In the genomic region with DNA sequence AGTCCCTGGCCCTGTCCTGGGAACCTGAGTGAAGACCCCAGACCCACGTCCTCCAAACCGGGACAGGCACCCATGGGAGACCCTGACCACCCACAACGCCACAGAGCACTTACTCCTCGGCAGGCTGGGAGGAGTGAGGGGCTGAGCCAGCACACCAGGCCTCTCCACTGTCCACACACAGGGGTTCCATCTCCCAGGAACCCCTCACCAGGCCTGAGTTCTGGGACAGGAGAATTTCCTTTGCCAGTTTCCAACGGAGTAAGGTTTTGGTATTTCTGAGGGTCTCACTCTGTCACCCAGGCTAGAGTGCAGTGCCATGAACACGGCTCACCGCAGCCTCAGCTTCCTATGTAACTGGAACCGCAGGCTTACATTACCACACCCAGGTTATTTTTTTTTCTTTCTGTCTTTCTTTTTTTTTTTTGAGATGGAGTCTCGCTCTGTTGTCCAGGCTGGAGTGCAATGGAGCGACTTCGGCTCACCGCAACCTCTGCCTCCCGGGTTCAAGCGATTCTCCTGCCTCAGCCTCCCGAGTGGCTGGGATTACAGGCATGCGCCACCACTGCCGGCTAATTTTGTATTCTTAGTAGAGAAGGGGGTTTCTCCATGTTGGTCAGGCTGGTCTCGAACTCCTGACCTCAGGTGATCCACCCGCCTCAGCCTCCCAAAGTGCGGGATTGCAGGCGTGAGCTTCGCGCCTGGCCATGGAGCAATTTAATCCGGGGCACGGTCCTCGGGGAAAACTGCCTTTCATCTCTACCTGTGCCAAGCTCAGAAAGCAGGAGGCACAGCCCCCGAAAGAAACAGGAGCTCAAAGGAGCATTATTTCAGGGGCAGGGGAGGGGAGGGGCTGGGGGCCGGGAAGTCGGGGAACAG, we compare ENCODE assay signal across 8 cellular contexts. TPM values are rescaled to one million over a fixed set of nuclear protein-coding genes. Genes with fewer than 3 reads are reported as not detected.
DNase-seq lines count a peak whose midpoint lies in the region; ATAC-seq, FAIRE-seq and TF ChIP-seq lines count a peak whose summit lies in the region.

No MANE protein-coding gene starts in this region.

- peaks cover 9% of the 10 kb centered on the region for H3K79me2 ChIP-seq in keratinocyte (ENCODE audit: control insufficient read depth, insufficient read depth, low read length)

- peak overlapping the region; percentile 80 for H3K4me2 ChIP-seq in keratinocyte (ENCODE audit: control insufficient read depth, extremely low read depth, insufficient read depth, low read depth, low read length)

- ATAC-seq in activated CD8-positive, alpha-beta memory T cell treated with anti-CD3 and anti-CD28 coated beads, Interleukin-2, amount 10 ng/mL, durations not matched to agents 7 days and 5 days: no peak
- ATAC-seq in thoracic aorta (ENCODE audit: insufficient number of reproducible peaks, low FRiP score, low read depth) (no peak), GM18867 (IDR thresholded peaks at IDR 0.05; ENCODE audit: unreplicated experiment) (no peak)

- H3K27me3 Mint-ChIP-seq in activated CD8-positive, alpha-beta memory T cell treated with anti-CD3 and anti-CD28 coated beads, Interleukin-2, amount 10 ng/mL, durations not matched to agents 7 days and 5 days: peaks cover 5% of the 10 kb centered on the region

- peak overlapping the region; percentile 87 for H3K9ac ChIP-seq in adipocyte (ENCODE audit: low read length)
- no peak overlapping the region for H3K9ac ChIP-seq in keratinocyte (ENCODE audit: control insufficient read depth, extremely low read depth, insufficient read depth, low read length)

- dilution Hi-C loops in keratinocyte (cut with MboI; ENCODE audit: extremely low pct_ligation_motif_present, low sequenced_read_pairs): no loop called here

- peak overlapping the region; percentile 58 for H3K4me3 Mint-ChIP-seq in activated CD8-positive, alpha-beta memory T cell treated with anti-CD3 and anti-CD28 coated beads, Interleukin-2, amount 10 ng/mL, durations not matched to agents 7 days and 5 days

- H3K36me3 Mint-ChIP-seq in activated CD8-positive, alpha-beta memory T cell treated with anti-CD3 and anti-CD28 coated beads, Interleukin-2, amount 10 ng/mL, durations not matched to agents 7 days and 5 days: peaks cover 1% of the 10 kb centered on the region

- peaks cover 3% of the 10 kb centered on the region for H3K4me1 ChIP-seq in adipocyte (ENCODE audit: control insufficient read depth, insufficient read depth, low read length)
- H3K4me1 ChIP-seq in keratinocyte (ENCODE audit: control insufficient read depth, extremely low read depth, insufficient read depth, low read length): peaks cover 16% of the 10 kb centered on the region
- H3K4me1 ChIP-seq in thoracic aorta (ENCODE audit: control insufficient read depth in 1 of 2, low read depth in 2 of 2): peaks cover 9 to 31% of the 10 kb centered on the region in 2 donors
- no peaks in the 10 kb centered on the region for H3K4me1 ChIP-seq in BE2C

- peak overlapping the region; percentile 69 for H3K27ac Mint-ChIP-seq in activated CD8-positive, alpha-beta memory T cell treated with anti-CD3 and anti-CD28 coated beads, Interleukin-2, amount 10 ng/mL, durations not matched to agents 7 days and 5 days

- H3K4me3 ChIP-seq in adipocyte (ENCODE audit: low read length) (peak overlapping the region; percentile 83), keratinocyte (ENCODE audit: control insufficient read depth in 2 of 3, extremely low read depth in 1 of 3, insufficient read depth in 2 of 3, low read depth in 1 of 3, low read length in 3 of 3) (peak overlapping the region; percentile 73 to 82 (median 81)), thoracic aorta (peak overlapping the region; percentile 84), BE2C (ENCODE audit: low read depth, low read length) (no peak overlapping the region)

- no peak for TF ChIP-seq CTCF in keratinocyte (optimal IDR thresholded peaks at IDR 0.05 in 1 of 3, IDR thresholded peaks at IDR 0.05 in 1 of 3, conservative IDR thresholded peaks at IDR 0.05 in 1 of 3; ENCODE audit: extremely low read depth in 1 of 3, insufficient read depth in 2 of 3, low read length in 3 of 3)
- no peak for TF ChIP-seq CTCF in thoracic aorta (IDR thresholded peaks at IDR 0.05)
- no peak for TF ChIP-seq CTCF in BE2C (IDR thresholded peaks at IDR 0.05; ENCODE audit: low read depth, low read length)

- H3K4me1 Mint-ChIP-seq in activated CD8-positive, alpha-beta memory T cell treated with anti-CD3 and anti-CD28 coated beads, Interleukin-2, amount 10 ng/mL, durations not matched to agents 7 days and 5 days: peaks cover 20% of the 10 kb centered on the region

- no peak overlapping the region for H2AFZ ChIP-seq in keratinocyte (ENCODE audit: control insufficient read depth, low read length)

- DNase-seq in activated CD8-positive, alpha-beta memory T cell treated with anti-CD3 and anti-CD28 coated beads, Interleukin-2, amount 10 ng/mL, durations not matched to agents 7 days and 5 days: peak; percentile 47
- no peak for DNase-seq in activated CD8-positive, alpha-beta memory T cell treated with anti-CD3 and anti-CD28 coated beads, Interleukin-2, amount 50 U/mL, for 48 hours
- DNase-seq in adipocyte (ENCODE audit: low read depth) (no peak), keratinocyte (ENCODE audit: low read depth, low spot score) (no peak), thoracic aorta (ENCODE audit: low spot score) (no peak), BE2C (no peak), RKO (ENCODE audit: low spot score) (no peak)

- H3K27me3 ChIP-seq in adipocyte (replicated peaks; ENCODE audit: control insufficient read depth, insufficient read depth, low read length) (no peaks in the 10 kb centered on the region), keratinocyte (ENCODE audit: control insufficient read depth, extremely low read depth, insufficient read depth, low read length) (no peaks in the 10 kb centered on the region), thoracic aorta (replicated peaks; ENCODE audit: insufficient read depth) (no peaks in the 10 kb centered on the region), BE2C (no peaks in the 10 kb centered on the region)

- H3K9me3 ChIP-seq in adipocyte (ENCODE audit: control insufficient read depth, low read length) (no peaks in the 10 kb centered on the region), keratinocyte (ENCODE audit: control insufficient read depth, low read depth, low read length) (no peaks in the 10 kb centered on the region), thoracic aorta (no peaks in the 10 kb centered on the region), BE2C (no peaks in the 10 kb centered on the region)

- no peak for FAIRE-seq in keratinocyte (lab: Jason Lieb, UNC)

- CTCF ChIA-PET in activated CD8-positive, alpha-beta memory T cell treated with anti-CD3 and anti-CD28 coated beads, Interleukin-2, amount 10 ng/mL, durations not matched to agents 7 days and 5 days (lab: Charles Lee): interaction anchor here (1.3 kb wide), 2 partner anchors 10 to 28 kb away, joined by 4 to 5 read pairs; partner anchors contain the start of genes AXIN1 and MRPL28

- no peak overlapping the region for H3K27ac ChIP-seq in keratinocyte (ENCODE audit: control insufficient read depth, insufficient read depth, low read length)
- no peak overlapping the region for H3K27ac ChIP-seq in thoracic aorta

- no peaks in the 10 kb centered on the region for H3K9me3 Mint-ChIP-seq in activated CD8-positive, alpha-beta memory T cell treated with anti-CD3 and anti-CD28 coated beads, Interleukin-2, amount 10 ng/mL, durations not matched to agents 7 days and 5 days (ENCODE audit: low read depth)

- H3K9me1 ChIP-seq in keratinocyte (ENCODE audit: control insufficient read depth, extremely low read depth, insufficient read depth, low read length): no peaks in the 10 kb centered on the region

- H3K36me3 ChIP-seq in adipocyte (ENCODE audit: control insufficient read depth, insufficient read depth, low read length, severe bottlenecking) (peaks cover 11% of the 10 kb centered on the region), keratinocyte (ENCODE audit: control insufficient read depth in 2 of 2, extremely low read depth in 1 of 2, insufficient read depth in 2 of 2, low read length in 2 of 2) (peaks cover 0 to 10% of the 10 kb centered on the region in 2 experiments), thoracic aorta (peaks cover 20% of the 10 kb centered on the region), BE2C (no peaks in the 10 kb centered on the region; the same call in none of the 2 replicates)

- H4K20me1 ChIP-seq in keratinocyte (ENCODE audit: control insufficient read depth, extremely low read depth, insufficient read depth, low read length): no peaks in the 10 kb centered on the region

RNA-seq across cellular contexts. Expression of gene PGAP6, which starts 1.6 kb away (rescaled TPM):
- 10 to 100 TPM; 46.6 to 50.4 TPM for total RNA-seq in activated CD8-positive, alpha-beta memory T cell treated with anti-CD3 and anti-CD28 coated beads, Interleukin-2, amount 10 ng/mL, durations not matched to agents 7 days and 5 days
- polyA plus RNA-seq in keratinocyte: 25.5 to 47.7 TPM (median 46.7 TPM) in 3 replicates
- 11.1 TPM for polyA plus RNA-seq in keratinocyte (2011; ENCODE audit: low read depth)
- 31.2 and 69.0 TPM in 2 replicates for polyA plus RNA-seq in keratinocyte (2011; cell fraction: cytosol; rRNA removed)
- 73.9 and 87.9 TPM in 2 replicates for polyA plus RNA-seq in keratinocyte (2011; cell fraction: nucleus; rRNA removed)
- polyA plus RNA-seq in keratinocyte (2012; ENCODE audit: low replicate concordance): 17.3 and 45.4 TPM in 2 replicates
- polyA minus RNA-seq in keratinocyte: 59.0 to 184 TPM (median 84.8 TPM) in 3 replicates
- 97.6 TPM for polyA minus RNA-seq in keratinocyte (2011; cell fraction: cytosol; rRNA and poly(A)+ RNA removed)
- 39.6 and 42.3 TPM in 2 replicates for polyA minus RNA-seq in keratinocyte (2011; cell fraction: nucleus; rRNA and poly(A)+ RNA removed)
- 10 to 100 TPM; 38.7 to 55.4 TPM for total RNA-seq in thoracic aorta
- 137 TPM for polyA plus RNA-seq in BE2C (2012; ENCODE audit: insufficient read depth, insufficient read length, low read depth)

RNA-seq across cellular contexts. Expression of gene MRPL28, which starts 9.9 kb away (rescaled TPM):
- total RNA-seq in activated CD8-positive, alpha-beta memory T cell treated with anti-CD3 and anti-CD28 coated beads, Interleukin-2, amount 10 ng/mL, durations not matched to agents 7 days and 5 days: 10 to 100 TPM; 89.0 to 90.7 TPM
- 115 to 142 TPM (median 128 TPM) in 3 replicates for polyA plus RNA-seq in keratinocyte
- polyA plus RNA-seq in keratinocyte (2011; ENCODE audit: low read depth): 15.8 TPM
- 91.8 and 171 TPM in 2 replicates for polyA plus RNA-seq in keratinocyte (2011; cell fraction: cytosol; rRNA removed)
- polyA plus RNA-seq in keratinocyte (2011; cell fraction: nucleus; rRNA removed): 77.5 and 95.9 TPM in 2 replicates
- 49.9 and 148 TPM in 2 replicates for polyA plus RNA-seq in keratinocyte (2012; ENCODE audit: low replicate concordance)
- 50.2 to 87.3 TPM (median 56.9 TPM) in 3 replicates for polyA minus RNA-seq in keratinocyte
- 83.3 TPM for polyA minus RNA-seq in keratinocyte (2011; cell fraction: cytosol; rRNA and poly(A)+ RNA removed)
- 23.4 and 27.0 TPM in 2 replicates for polyA minus RNA-seq in keratinocyte (2011; cell fraction: nucleus; rRNA and poly(A)+ RNA removed)
- total RNA-seq in thoracic aorta: 10 to 100 TPM; 33.2 to 59.2 TPM
- polyA plus RNA-seq in BE2C (2012; ENCODE audit: insufficient read depth, insufficient read length, low read depth): 231 TPM

RNA-seq across cellular contexts. Expression of gene NME4, which starts 16.8 kb away (rescaled TPM):
- total RNA-seq in activated CD8-positive, alpha-beta memory T cell treated with anti-CD3 and anti-CD28 coated beads, Interleukin-2, amount 10 ng/mL, durations not matched to agents 7 days and 5 days: 1 to 10 TPM; 6.7 to 7.0 TPM
- 140 to 246 TPM (median 141 TPM) in 3 replicates for polyA plus RNA-seq in keratinocyte
- polyA plus RNA-seq in keratinocyte (2011; ENCODE audit: low read depth): 14.3 TPM
- polyA plus RNA-seq in keratinocyte (2011; cell fraction: cytosol; rRNA removed): 135 and 258 TPM in 2 replicates
- polyA plus RNA-seq in keratinocyte (2011; cell fraction: nucleus; rRNA removed): 64.4 and 78.5 TPM in 2 replicates
- 69.8 and 219 TPM in 2 replicates for polyA plus RNA-seq in keratinocyte (2012; ENCODE audit: low replicate concordance)
- polyA minus RNA-seq in keratinocyte: 73.3 to 166 TPM (median 132 TPM) in 3 replicates
- 233 TPM for polyA minus RNA-seq in keratinocyte (2011; cell fraction: cytosol; rRNA and poly(A)+ RNA removed)
- 24.5 and 31.2 TPM in 2 replicates for polyA minus RNA-seq in keratinocyte (2011; cell fraction: nucleus; rRNA and poly(A)+ RNA removed)
- 10 to 100 TPM; 68.7 to 91.2 TPM for total RNA-seq in thoracic aorta
- polyA plus RNA-seq in BE2C (2012; ENCODE audit: insufficient read depth, insufficient read length, low read depth): 507 TPM

RNA-seq across cellular contexts. Expression of gene DECR2, which starts 21.5 kb away (rescaled TPM):
- total RNA-seq in activated CD8-positive, alpha-beta memory T cell treated with anti-CD3 and anti-CD28 coated beads, Interleukin-2, amount 10 ng/mL, durations not matched to agents 7 days and 5 days: 1 to 10 TPM; 5.9 to 6.3 TPM
- polyA plus RNA-seq in keratinocyte: 14.2 to 28.1 TPM (median 18.8 TPM) in 3 replicates
- 3.4 TPM for polyA plus RNA-seq in keratinocyte (2011; ENCODE audit: low read depth)
- polyA plus RNA-seq in keratinocyte (2011; cell fraction: cytosol; rRNA removed): 11.2 and 27.9 TPM in 2 replicates
- 49.1 and 72.8 TPM in 2 replicates for polyA plus RNA-seq in keratinocyte (2011; cell fraction: nucleus; rRNA removed)
- polyA plus RNA-seq in keratinocyte (2012; ENCODE audit: low replicate concordance): 18.5 and 22.1 TPM in 2 replicates
- 11.0 to 15.0 TPM (median 14.6 TPM) in 3 replicates for polyA minus RNA-seq in keratinocyte
- 36.4 TPM for polyA minus RNA-seq in keratinocyte (2011; cell fraction: cytosol; rRNA and poly(A)+ RNA removed)
- polyA minus RNA-seq in keratinocyte (2011; cell fraction: nucleus; rRNA and poly(A)+ RNA removed): 16.1 and 16.4 TPM in 2 replicates
- 10 to 100 TPM; 24.1 to 25.6 TPM for total RNA-seq in thoracic aorta
- 11.6 TPM for polyA plus RNA-seq in BE2C (2012; ENCODE audit: insufficient read depth, insufficient read length, low read depth)

RNA-seq across cellular contexts. Expression of gene AXIN1, which starts 27.7 kb away (rescaled TPM):
- total RNA-seq in activated CD8-positive, alpha-beta memory T cell treated with anti-CD3 and anti-CD28 coated beads, Interleukin-2, amount 10 ng/mL, durations not matched to agents 7 days and 5 days: 10 to 100 TPM; 22.3 to 25.7 TPM
- polyA plus RNA-seq in keratinocyte: 8.8 to 13.3 TPM (median 11.4 TPM) in 3 replicates
- polyA plus RNA-seq in keratinocyte (2011; ENCODE audit: low read depth): 22.9 TPM
- polyA plus RNA-seq in keratinocyte (2011; cell fraction: cytosol; rRNA removed): 7.6 and 18.8 TPM in 2 replicates
- polyA plus RNA-seq in keratinocyte (2011; cell fraction: nucleus; rRNA removed): 19.1 and 25.1 TPM in 2 replicates
- 15.1 and 18.0 TPM in 2 replicates for polyA plus RNA-seq in keratinocyte (2012; ENCODE audit: low replicate concordance)
- polyA minus RNA-seq in keratinocyte: 7.1 to 12.7 TPM (median 7.9 TPM) in 3 replicates
- polyA minus RNA-seq in keratinocyte (2011; cell fraction: cytosol; rRNA and poly(A)+ RNA removed): 24.6 TPM
- polyA minus RNA-seq in keratinocyte (2011; cell fraction: nucleus; rRNA and poly(A)+ RNA removed): 10.4 and 13.2 TPM in 2 replicates
- 10 to 100 TPM; 20.0 to 27.2 TPM for total RNA-seq in thoracic aorta
- 24.6 TPM for polyA plus RNA-seq in BE2C (2012; ENCODE audit: insufficient read depth, insufficient read length, low read depth)

Comparison
In these comparisons a context has a peak if more than half of its experiments do, and no peak if none do; other contexts are left out.
1. RNA of gene NME4, which starts 16.8 kb away (total RNA-seq): 68.7 to 91.2 TPM in thoracic aorta; 6.7 to 7.0 TPM in activated CD8-positive, alpha-beta memory T cell treated with anti-CD3 and anti-CD28 coated beads, Interleukin-2, amount 10 ng/mL, durations not matched to agents 7 days and 5 days; every median in the first group is over 4 times any median in the second.